In genomic region chr2:231707625-231708049, GRCh38 we compare ENCODE assay signal across 8 cellular contexts. TPM values are rescaled to one million over a fixed set of nuclear protein-coding genes. Genes with fewer than 3 reads are reported as not detected.
A peak's percentile ranks its signal among the peaks of the same experiment; 100 is the strongest.
DNase-seq lines count a peak whose midpoint lies in the region.

No MANE protein-coding gene starts in this region.

- peak; percentile 78 for DNase-seq in NCI-H345 (lab: John Stamatoyannopoulos, UW)
- DNase-seq in NCI-H345 treated with DMSO at 0.1 percent for 48 hours (lab: John Stamatoyannopoulos, UW; ENCODE audit: unreplicated experiment), result no peak
- DNase-seq in NCI-H446 treated with DMSO at 0.1 percent for 48 hours (lab: John Stamatoyannopoulos, UW), result peak; percentile 63
- peak; percentile 41 for DNase-seq in iris pigment epithelial cell (ENCODE audit: low read depth)
- DNase-seq in stimulated activated CD8-positive, alpha-beta memory T cell treated with anti-CD3 and anti-CD28 coated beads, Interleukin-4, amount 100 ng/mL, for 24 hours (ENCODE audit: low read depth), result peak; percentile 33
- DNase-seq in ureter (ENCODE audit: low spot score), result no peak
- DNase-seq in AG08395 (ENCODE audit: low spot score), result no peak

- H3K27ac ChIP-seq in angular gyrus (ENCODE audit: low read depth, low read length), result peak overlapping the region; percentile 99

RNA-seq across cellular contexts. Expression of gene PTMA, which starts 0.7 kb away (rescaled TPM):
- total RNA-seq in ureter, result 1,016 TPM

Comparison
In these comparisons a context has a peak if more than half of its experiments do, and no peak if none do; other contexts are left out.
1. DNase-seq: peak in NCI-H345 (single experiment), NCI-H446 treated with DMSO at 0.1 percent for 48 hours (single experiment), iris pigment epithelial cell (single experiment) and stimulated activated CD8-positive, alpha-beta memory T cell treated with anti-CD3 and anti-CD28 coated beads, Interleukin-4, amount 100 ng/mL, for 24 hours (single experiment); none in NCI-H345 treated with DMSO at 0.1 percent for 48 hours (single experiment), ureter (single experiment) and AG08395 (single experiment).